ENCODE assay signal across 1 cellular context in the genomic region with DNA sequence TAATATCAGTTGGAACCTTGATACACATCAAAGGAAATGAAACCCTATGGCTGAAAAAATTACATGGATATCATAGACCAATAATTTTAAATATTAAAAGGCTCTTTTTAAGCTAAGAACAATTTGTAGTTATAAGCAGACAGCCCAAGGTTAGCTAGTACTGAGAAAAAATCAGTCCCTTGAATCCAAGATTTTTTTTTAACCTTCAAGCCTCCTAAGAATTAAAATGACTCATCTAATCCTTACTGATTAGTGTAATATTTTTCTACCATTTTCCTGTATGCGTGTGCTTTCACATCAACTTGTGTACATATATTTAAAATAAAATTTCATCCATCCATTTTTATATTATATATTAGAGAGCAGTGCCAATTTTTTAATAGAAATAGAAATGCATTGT.
TF ChIP-seq lines count a peak whose summit lies in the region.

No MANE protein-coding gene starts in this region.

TF ChIP-seq in K562, 482 proteins besides CTCF, POLR2A, EP300 and RAD21 (continued from another document):
- TF ChIP-seq, protein P1, sequence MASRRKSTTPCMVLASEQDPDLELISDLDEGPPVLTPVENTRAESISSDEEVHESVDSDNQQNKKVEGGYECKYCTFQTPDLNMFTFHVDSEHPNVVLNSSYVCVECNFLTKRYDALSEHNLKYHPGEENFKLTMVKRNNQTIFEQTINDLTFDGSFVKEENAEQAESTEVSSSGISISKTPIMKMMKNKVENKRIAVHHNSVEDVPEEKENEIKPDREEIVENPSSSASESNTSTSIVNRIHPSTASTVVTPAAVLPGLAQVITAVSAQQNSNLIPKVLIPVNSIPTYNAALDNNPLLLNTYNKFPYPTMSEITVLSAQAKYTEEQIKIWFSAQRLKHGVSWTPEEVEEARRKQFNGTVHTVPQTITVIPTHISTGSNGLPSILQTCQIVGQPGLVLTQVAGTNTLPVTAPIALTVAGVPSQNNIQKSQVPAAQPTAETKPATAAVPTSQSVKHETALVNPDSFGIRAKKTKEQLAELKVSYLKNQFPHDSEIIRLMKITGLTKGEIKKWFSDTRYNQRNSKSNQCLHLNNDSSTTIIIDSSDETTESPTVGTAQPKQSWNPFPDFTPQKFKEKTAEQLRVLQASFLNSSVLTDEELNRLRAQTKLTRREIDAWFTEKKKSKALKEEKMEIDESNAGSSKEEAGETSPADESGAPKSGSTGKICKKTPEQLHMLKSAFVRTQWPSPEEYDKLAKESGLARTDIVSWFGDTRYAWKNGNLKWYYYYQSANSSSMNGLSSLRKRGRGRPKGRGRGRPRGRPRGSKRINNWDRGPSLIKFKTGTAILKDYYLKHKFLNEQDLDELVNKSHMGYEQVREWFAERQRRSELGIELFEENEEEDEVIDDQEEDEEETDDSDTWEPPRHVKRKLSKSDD (conservative IDR thresholded peaks at IDR 0.05; ENCODE audit: low read length) = no peak
- TF ChIP-seq MCM7 (IDR thresholded peaks at IDR 0.05) (no peak), ZNF347 (CRISPR knock-in tag; IDR thresholded peaks at IDR 0.05; ENCODE audit: low read depth) (no peak), TRIM28 (IDR thresholded peaks at IDR 0.05) (no peak), ASH1L (IDR thresholded peaks at IDR 0.05; ENCODE audit: borderline replicate concordance, low read depth, partially characterized antibody) (no peak), IRF2 (CRISPR knock-in tag; IDR thresholded peaks at IDR 0.05) (no peak), TRIM24 (IDR thresholded peaks at IDR 0.05) (no peak), PURB (CRISPR knock-in tag; IDR thresholded peaks at IDR 0.05; ENCODE audit: low read depth) (no peak), ZNF780A (CRISPR knock-in tag; IDR thresholded peaks at IDR 0.05) (no peak), RBM39 (optimal IDR thresholded peaks at IDR 0.05; ENCODE audit: low read depth, low read length) (no peak), RBFOX2 (IDR thresholded peaks at IDR 0.05; ENCODE audit: low read depth, low read length) (no peak), STAT5B (CRISPR knock-in tag; IDR thresholded peaks at IDR 0.05) (no peak), POLR2B (IDR thresholded peaks at IDR 0.05; ENCODE audit: low read depth, partially characterized antibody) (no peak), TAF15 (IDR thresholded peaks at IDR 0.05; ENCODE audit: low read depth, low read length) (no peak)
- TF ChIP-seq, protein P2, sequence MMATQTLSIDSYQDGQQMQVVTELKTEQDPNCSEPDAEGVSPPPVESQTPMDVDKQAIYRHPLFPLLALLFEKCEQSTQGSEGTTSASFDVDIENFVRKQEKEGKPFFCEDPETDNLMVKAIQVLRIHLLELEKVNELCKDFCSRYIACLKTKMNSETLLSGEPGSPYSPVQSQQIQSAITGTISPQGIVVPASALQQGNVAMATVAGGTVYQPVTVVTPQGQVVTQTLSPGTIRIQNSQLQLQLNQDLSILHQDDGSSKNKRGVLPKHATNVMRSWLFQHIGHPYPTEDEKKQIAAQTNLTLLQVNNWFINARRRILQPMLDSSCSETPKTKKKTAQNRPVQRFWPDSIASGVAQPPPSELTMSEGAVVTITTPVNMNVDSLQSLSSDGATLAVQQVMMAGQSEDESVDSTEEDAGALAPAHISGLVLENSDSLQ (IDR thresholded peaks at IDR 0.05) = no peak
- TF ChIP-seq, protein P3, sequence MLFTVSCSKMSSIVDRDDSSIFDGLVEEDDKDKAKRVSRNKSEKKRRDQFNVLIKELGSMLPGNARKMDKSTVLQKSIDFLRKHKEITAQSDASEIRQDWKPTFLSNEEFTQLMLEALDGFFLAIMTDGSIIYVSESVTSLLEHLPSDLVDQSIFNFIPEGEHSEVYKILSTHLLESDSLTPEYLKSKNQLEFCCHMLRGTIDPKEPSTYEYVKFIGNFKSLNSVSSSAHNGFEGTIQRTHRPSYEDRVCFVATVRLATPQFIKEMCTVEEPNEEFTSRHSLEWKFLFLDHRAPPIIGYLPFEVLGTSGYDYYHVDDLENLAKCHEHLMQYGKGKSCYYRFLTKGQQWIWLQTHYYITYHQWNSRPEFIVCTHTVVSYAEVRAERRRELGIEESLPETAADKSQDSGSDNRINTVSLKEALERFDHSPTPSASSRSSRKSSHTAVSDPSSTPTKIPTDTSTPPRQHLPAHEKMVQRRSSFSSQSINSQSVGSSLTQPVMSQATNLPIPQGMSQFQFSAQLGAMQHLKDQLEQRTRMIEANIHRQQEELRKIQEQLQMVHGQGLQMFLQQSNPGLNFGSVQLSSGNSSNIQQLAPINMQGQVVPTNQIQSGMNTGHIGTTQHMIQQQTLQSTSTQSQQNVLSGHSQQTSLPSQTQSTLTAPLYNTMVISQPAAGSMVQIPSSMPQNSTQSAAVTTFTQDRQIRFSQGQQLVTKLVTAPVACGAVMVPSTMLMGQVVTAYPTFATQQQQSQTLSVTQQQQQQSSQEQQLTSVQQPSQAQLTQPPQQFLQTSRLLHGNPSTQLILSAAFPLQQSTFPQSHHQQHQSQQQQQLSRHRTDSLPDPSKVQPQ (CRISPR knock-in tag; IDR thresholded peaks at IDR 0.05; ENCODE audit: borderline replicate concordance) = no peak
- TF ChIP-seq, protein P4, sequence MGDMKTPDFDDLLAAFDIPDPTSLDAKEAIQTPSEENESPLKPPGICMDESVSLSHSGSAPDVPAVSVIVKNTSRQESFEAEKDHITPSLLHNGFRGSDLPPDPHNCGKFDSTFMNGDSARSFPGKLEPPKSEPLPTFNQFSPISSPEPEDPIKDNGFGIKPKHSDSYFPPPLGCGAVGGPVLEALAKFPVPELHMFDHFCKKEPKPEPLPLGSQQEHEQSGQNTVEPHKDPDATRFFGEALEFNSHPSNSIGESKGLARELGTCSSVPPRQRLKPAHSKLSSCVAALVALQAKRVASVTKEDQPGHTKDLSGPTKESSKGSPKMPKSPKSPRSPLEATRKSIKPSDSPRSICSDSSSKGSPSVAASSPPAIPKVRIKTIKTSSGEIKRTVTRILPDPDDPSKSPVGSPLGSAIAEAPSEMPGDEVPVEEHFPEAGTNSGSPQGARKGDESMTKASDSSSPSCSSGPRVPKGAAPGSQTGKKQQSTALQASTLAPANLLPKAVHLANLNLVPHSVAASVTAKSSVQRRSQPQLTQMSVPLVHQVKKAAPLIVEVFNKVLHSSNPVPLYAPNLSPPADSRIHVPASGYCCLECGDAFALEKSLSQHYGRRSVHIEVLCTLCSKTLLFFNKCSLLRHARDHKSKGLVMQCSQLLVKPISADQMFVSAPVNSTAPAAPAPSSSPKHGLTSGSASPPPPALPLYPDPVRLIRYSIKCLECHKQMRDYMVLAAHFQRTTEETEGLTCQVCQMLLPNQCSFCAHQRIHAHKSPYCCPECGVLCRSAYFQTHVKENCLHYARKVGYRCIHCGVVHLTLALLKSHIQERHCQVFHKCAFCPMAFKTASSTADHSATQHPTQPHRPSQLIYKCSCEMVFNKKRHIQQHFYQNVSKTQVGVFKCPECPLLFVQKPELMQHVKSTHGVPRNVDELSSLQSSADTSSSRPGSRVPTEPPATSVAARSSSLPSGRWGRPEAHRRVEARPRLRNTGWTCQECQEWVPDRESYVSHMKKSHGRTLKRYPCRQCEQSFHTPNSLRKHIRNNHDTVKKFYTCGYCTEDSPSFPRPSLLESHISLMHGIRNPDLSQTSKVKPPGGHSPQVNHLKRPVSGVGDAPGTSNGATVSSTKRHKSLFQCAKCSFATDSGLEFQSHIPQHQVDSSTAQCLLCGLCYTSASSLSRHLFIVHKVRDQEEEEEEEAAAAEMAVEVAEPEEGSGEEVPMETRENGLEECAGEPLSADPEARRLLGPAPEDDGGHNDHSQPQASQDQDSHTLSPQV (IDR thresholded peaks at IDR 0.05) = no peak
- TF ChIP-seq, protein P5, sequence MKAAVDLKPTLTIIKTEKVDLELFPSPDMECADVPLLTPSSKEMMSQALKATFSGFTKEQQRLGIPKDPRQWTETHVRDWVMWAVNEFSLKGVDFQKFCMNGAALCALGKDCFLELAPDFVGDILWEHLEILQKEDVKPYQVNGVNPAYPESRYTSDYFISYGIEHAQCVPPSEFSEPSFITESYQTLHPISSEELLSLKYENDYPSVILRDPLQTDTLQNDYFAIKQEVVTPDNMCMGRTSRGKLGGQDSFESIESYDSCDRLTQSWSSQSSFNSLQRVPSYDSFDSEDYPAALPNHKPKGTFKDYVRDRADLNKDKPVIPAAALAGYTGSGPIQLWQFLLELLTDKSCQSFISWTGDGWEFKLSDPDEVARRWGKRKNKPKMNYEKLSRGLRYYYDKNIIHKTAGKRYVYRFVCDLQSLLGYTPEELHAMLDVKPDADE (conservative IDR thresholded peaks at IDR 0.05; ENCODE audit: control insufficient read depth, low read depth, low read length) = no peak
